In the genomic region with DNA sequence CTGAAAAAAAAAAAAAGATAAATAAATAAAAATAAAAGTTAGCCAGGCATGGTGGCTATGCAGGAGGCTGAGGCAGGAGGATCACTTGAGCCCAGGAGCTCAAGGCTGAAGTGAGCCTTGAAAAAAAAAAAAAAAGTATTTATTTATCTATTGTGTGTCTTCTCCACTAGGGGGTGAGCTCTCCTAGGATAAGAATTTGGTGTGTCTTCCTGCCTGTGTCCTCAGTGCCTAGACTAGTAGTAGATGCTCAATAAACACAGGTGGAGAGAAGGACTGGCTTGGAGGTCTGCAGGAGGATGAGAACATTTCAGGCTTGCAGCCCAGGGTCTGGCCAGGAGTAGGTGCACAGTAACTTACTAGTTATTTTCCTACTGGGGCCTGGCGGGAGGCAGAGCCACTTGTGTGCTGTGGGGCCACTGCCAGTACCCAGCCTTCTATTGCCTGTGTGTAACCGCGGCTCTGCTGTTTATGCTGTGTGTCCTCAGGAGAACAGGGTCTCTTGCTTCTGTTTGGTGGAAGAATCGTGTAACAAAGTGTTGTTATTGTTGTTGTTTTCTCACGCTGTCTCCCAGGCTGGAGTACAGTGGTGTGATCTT, we compare ENCODE assay signal across 8 cellular contexts. TPM values are rescaled to one million over a fixed set of nuclear protein-coding genes. Genes with fewer than 3 reads are reported as not detected.
DNase-seq lines count a peak whose midpoint lies in the region; ATAC-seq and TF ChIP-seq lines count a peak whose summit lies in the region.

No MANE protein-coding gene starts in this region.

- intact Hi-C loops in dorsolateral prefrontal cortex (cut with DNase I): loop anchor here in 1 of 2 donors (5.0 kb wide), 1 partner anchor 76 kb away; no protein-coding TSS in a partner anchor

- peaks cover 0 to 2% (median 0%) of the 10 kb centered on the region in 45 donors for H3K27me3 ChIP-seq in dorsolateral prefrontal cortex

- no peak overlapping the region for H3K4me3 ChIP-seq in dorsolateral prefrontal cortex

- DNase-seq in AG09319 (ENCODE audit: extremely low read depth, low read depth) (peak; percentile 10), NOMO-1 treated with DMSO at 0.1 percent for 48 hours (lab: John Stamatoyannopoulos, UW; ENCODE audit: unreplicated experiment) (peak; percentile 81), dorsolateral prefrontal cortex (no peak), renal cortical epithelial cell (ENCODE audit: low read depth) (peak; percentile 56)

- TF ChIP-seq CTCF in AG09319 (IDR thresholded peaks at IDR 0.05; ENCODE audit: low read depth, low read length): peak; percentile 42
- TF ChIP-seq CTCF in GM12873 (IDR thresholded peaks at IDR 0.05; ENCODE audit: insufficient read depth, low read depth, low read length, missing control alignments): peak; percentile 60
- TF ChIP-seq CTCF in dorsolateral prefrontal cortex (IDR thresholded peaks at IDR 0.05 in 54 of 56, conservative IDR thresholded peaks at IDR 0.05 in 2 of 56; ENCODE audit: low read depth in 1 of 56, partially characterized antibody in 56 of 56): peak in 50 of 56 donors; percentile 11 to 56 (median 36)

- no peak overlapping the region for H3K27ac ChIP-seq in dorsolateral prefrontal cortex

- no peak for ATAC-seq in HG02678 (IDR thresholded peaks at IDR 0.05; ENCODE audit: unreplicated experiment)
- no peak for ATAC-seq in HG02759 (IDR thresholded peaks at IDR 0.05; ENCODE audit: unreplicated experiment)
- ATAC-seq in GM18873 (IDR thresholded peaks at IDR 0.05; ENCODE audit: low FRiP score, unreplicated experiment): no peak

RNA-seq across cellular contexts. Expression of gene LMTK3, which starts 5.4 kb away (rescaled TPM):
- total RNA-seq in dorsolateral prefrontal cortex (100 to 1,000 TPM in 62 of 120 experiments, 10 to 100 TPM in 58; 47.3 to 143 (median 101) TPM), renal cortical epithelial cell (1.1 and 1.2 TPM in 2 replicates)

RNA-seq across cellular contexts. Expression of gene CYTH2, which starts 37.1 kb away (rescaled TPM):
- total RNA-seq in dorsolateral prefrontal cortex (10 to 100 TPM; 40.0 to 85.5 (median 64.9) TPM), renal cortical epithelial cell (44.3 and 58.4 TPM in 2 replicates)

RNA-seq across cellular contexts. Expression of gene SULT2B1, which starts 45.7 kb away (rescaled TPM):
- total RNA-seq in dorsolateral prefrontal cortex: 1 to 10 TPM in 61 of 120 experiments, under 1 TPM in 35, not detected in 24; 0.38 to 4.8 (median 1.2) TPM
- not detected in 2 replicates for total RNA-seq in renal cortical epithelial cell

RNA-seq across cellular contexts. Expression of gene KCNJ14, which starts 50.9 kb away (rescaled TPM):
- total RNA-seq in dorsolateral prefrontal cortex (1 to 10 TPM; 1.2 to 5.3 (median 2.1) TPM), renal cortical epithelial cell (0.35 and 1.3 TPM in 2 replicates)

Comparison
In these comparisons a context has a peak if more than half of its experiments do, and no peak if none do; other contexts are left out.
1. DNase-seq: peak in AG09319 (single experiment), NOMO-1 treated with DMSO at 0.1 percent for 48 hours (single experiment) and renal cortical epithelial cell (single experiment); none in dorsolateral prefrontal cortex (0 of 10).
2. RNA of gene LMTK3, which starts 5.4 kb away (total RNA-seq): 47.3 to 143 TPM in dorsolateral prefrontal cortex; 1.1 to 1.2 TPM in renal cortical epithelial cell; every median in the first group is over 10 times any median in the second.
3. Peak in every context shown above with its lines, with median percentiles within 50 percentile points of each other: CTCF ChIP-seq.